30 cellular contexts compared by ENCODE assay signal in genomic region chr13:111967572-111968201, GRCh38.
DNase-seq lines count a peak whose midpoint lies in the region; ATAC-seq, FAIRE-seq and TF ChIP-seq lines count a peak whose summit lies in the region.
"Had no signal": no experiment of that assay in that cellular context is flagged by ENCODE, and none has a peak within 500 bp of the region (broad histone marks: within the 10 kb centered on the region; RNA-seq: fewer than 3 reads in every experiment).

No MANE protein-coding gene starts in this region.

- no peak for ATAC-seq in A549
- no peak for ATAC-seq in GM19023 (IDR thresholded peaks at IDR 0.05; ENCODE audit: unreplicated experiment)
- no peak for ATAC-seq in GM23338
- ATAC-seq: activated CD8-positive, alpha-beta memory T cell treated with anti-CD3 and anti-CD28 coated beads, Interleukin-2, amount 10 ng/mL, durations not matched to agents 7 days and 5 days; activated T-cell treated with anti-CD3 and anti-CD28 coated beads, Interleukin-2, amount 50 U/mL, for 72 hours; heart right ventricle; natural killer cell; SK-N-SH treated with all-trans-retinoic acid at 6 μM for 48 hours had no signal

- H3K79me2 ChIP-seq in GM23338 (replicated peaks; ENCODE audit: insufficient read depth), result no peaks in the 10 kb centered on the region

- H3K9me2 ChIP-seq in GM23338 (ENCODE audit: insufficient read depth), result no peaks in the 10 kb centered on the region

- H3K4me3 ChIP-seq in A549, result no peak overlapping the region
- no peak overlapping the region for H3K4me3 ChIP-seq in GM23338
- H3K4me3 ChIP-seq: BLaER1, heart right ventricle, left ventricle myocardium inferior, ovary had no signal

- H2AFZ ChIP-seq in GM23338, result no peak overlapping the region

- no peak for FAIRE-seq in A549 (lab: Jason Lieb, UNC)
- FAIRE-seq: D721Med, endothelial cell of umbilical vein, GM12891 had no signal

- H3K36me3 Mint-ChIP-seq in GM23338 (ENCODE audit: low read depth), result no peaks in the 10 kb centered on the region
- H3K36me3 Mint-ChIP-seq: activated CD8-positive, alpha-beta memory T cell treated with anti-CD3 and anti-CD28 coated beads, Interleukin-2, amount 10 ng/mL, durations not matched to agents 7 days and 5 days; mesothelial cell of epicardium; natural killer cell had no signal

- H4K20me1 ChIP-seq in GM23338 (replicated peaks; ENCODE audit: insufficient read depth), result no peaks in the 10 kb centered on the region
- H4K20me1 ChIP-seq: BLaER1 had no signal

- no peak for TF ChIP-seq RAD21 in A549 (conservative IDR thresholded peaks at IDR 0.05 in 1 of 2, IDR thresholded peaks at IDR 0.05 in 1 of 2)

- H3K4me3 Mint-ChIP-seq in GM23338, result no peak overlapping the region
- H3K4me3 Mint-ChIP-seq: activated CD8-positive, alpha-beta memory T cell treated with anti-CD3 and anti-CD28 coated beads, Interleukin-2, amount 10 ng/mL, durations not matched to agents 7 days and 5 days; activated naive CD4-positive, alpha-beta T cell treated with anti-CD3 and anti-CD28 coated beads for 36 hours; activated T-cell treated with anti-CD3 and anti-CD28 coated beads, Interleukin-2, amount 50 U/mL, for 72 hours; mesothelial cell of epicardium; natural killer cell had no signal

- H3K27ac ChIP-seq in A549 (no peak overlapping the region), GM23338 (ENCODE audit: low read depth) (no peak overlapping the region)
- H3K27ac ChIP-seq: BLaER1, heart right ventricle, left ventricle myocardium inferior, ovary, RWPE1, VCaP had no signal

- no peaks in the 10 kb centered on the region for H3K9me3 ChIP-seq in A549
- H3K9me3 ChIP-seq: heart right ventricle, left ventricle myocardium inferior, ovary had no signal

- H3K27me3 Mint-ChIP-seq in GM23338 (ENCODE audit: insufficient read depth, low read depth, poor library complexity), result peaks cover 8% of the 10 kb centered on the region

- TF ChIP-seq POLR2A in A549 (IDR thresholded peaks at IDR 0.05; ENCODE audit: low read length), result no peak

- TF ChIP-seq CTCF in A549 (IDR thresholded peaks at IDR 0.05) (no peak), GM23338 (conservative IDR thresholded peaks at IDR 0.05; ENCODE audit: low read depth in 2 of 2) (no peak)

- no peak for TF ChIP-seq EP300 in A549 (IDR thresholded peaks at IDR 0.05)

- in situ Hi-C loops in SK-MEL-5 (cut with HindIII; ENCODE audit: low pct_unique_long_range_greater_than_20kb, low sequenced_read_pairs), result no loop called here

- 43% methylated on average over 8 of the region's 8 CpGs for WGBS in A549 (ENCODE audit: missing lambda C conversion rate)

- no peak overlapping the region for H3K27ac Mint-ChIP-seq in GM23338
- H3K27ac Mint-ChIP-seq: activated CD8-positive, alpha-beta memory T cell treated with anti-CD3 and anti-CD28 coated beads, Interleukin-2, amount 10 ng/mL, durations not matched to agents 7 days and 5 days; activated naive CD4-positive, alpha-beta T cell treated with anti-CD3 and anti-CD28 coated beads for 36 hours; activated T-cell treated with anti-CD3 and anti-CD28 coated beads, Interleukin-2, amount 50 U/mL, for 72 hours; mesothelial cell of epicardium; natural killer cell had no signal

- H3K36me3 ChIP-seq in GM23338 (ENCODE audit: insufficient read depth), result no peaks in the 10 kb centered on the region
- H3K36me3 ChIP-seq: BLaER1, heart right ventricle, left ventricle myocardium inferior, ovary had no signal

- H3K4me1 Mint-ChIP-seq in GM23338, result peaks cover 6% of the 10 kb centered on the region
- H3K4me1 Mint-ChIP-seq: activated CD8-positive, alpha-beta memory T cell treated with anti-CD3 and anti-CD28 coated beads, Interleukin-2, amount 10 ng/mL, durations not matched to agents 7 days and 5 days; mesothelial cell of epicardium; natural killer cell had no signal

- no peaks in the 10 kb centered on the region for H3K9me3 Mint-ChIP-seq in GM23338
- H3K9me3 Mint-ChIP-seq: activated naive CD4-positive, alpha-beta T cell treated with anti-CD3 and anti-CD28 coated beads for 36 hours; activated T-cell treated with anti-CD3 and anti-CD28 coated beads, Interleukin-2, amount 50 U/mL, for 72 hours; mesothelial cell of epicardium; natural killer cell had no signal

- DNase-seq in A549 (ENCODE audit: low read depth in 1 of 2, low spot score in 1 of 2) (no peak), SK-MEL-5 (ENCODE audit: low read depth, low spot score) (peak; percentile 66), foreskin melanocyte (peak; percentile 88), occipital lobe (lab: John Stamatoyannopoulos, UW) (peak; percentile 9), GM23338 (ENCODE audit: low spot score) (no peak)
- no peak for DNase-seq in stimulated activated naive CD4-positive, alpha-beta T cell (lab: John Stamatoyannopoulos, UW)
- DNase-seq in NK-92 treated with Interleukin-12 subunit alpha and Interleukin-12 subunit beta, amount 100 ng/mL, for 24 hours (lab: John Stamatoyannopoulos, UW), result no peak
- DNase-seq: ACHN; activated CD4-positive, alpha-beta T cell treated with anti-CD3 and anti-CD28 coated beads for 48 hours; activated CD8-positive, alpha-beta memory T cell treated with anti-CD3 and anti-CD28 coated beads, Interleukin-2, amount 10 ng/mL, durations not matched to agents 7 days and 5 days; activated naive CD4-positive, alpha-beta T cell treated with anti-CD3 and anti-CD28 coated beads for 36 hours; activated T-cell treated with anti-CD3 and anti-CD28 coated beads, Interleukin-2, amount 50 U/mL, for 72 hours; HCEC 1CT; heart right ventricle; Karpas-422; left ventricle myocardium inferior; natural killer cell; NCI-H1694; NCI-H69; ovary; stimulated activated CD8-positive, alpha-beta memory T cell treated with anti-CD3 and anti-CD28 coated beads, Interleukin-4, amount 100 ng/mL, for 48 hours had no signal

- POLR2A ChIA-PET in A549 (lab: Yijun Ruan, JAX), result no interaction called here

- H3K4me2 ChIP-seq in A549 (no peak overlapping the region), GM23338 (no peak overlapping the region)
- H3K4me2 ChIP-seq: BLaER1 had no signal

- no peaks in the 10 kb centered on the region for H3K27me3 ChIP-seq in GM23338 (ENCODE audit: insufficient read depth)
- H3K27me3 ChIP-seq: BLaER1, ovary had no signal

- H3F3A ChIP-seq in GM23338 (replicated peaks; ENCODE audit: low read depth), result no peaks in the 10 kb centered on the region

- CTCF ChIA-PET in A549 (lab: Yijun Ruan, JAX), result no interaction called here

- H3K4me1 ChIP-seq in A549, result no peaks in the 10 kb centered on the region
- H3K4me1 ChIP-seq in GM23338 (ENCODE audit: insufficient read depth), result no peaks in the 10 kb centered on the region
- H3K4me1 ChIP-seq: heart right ventricle, left ventricle myocardium inferior had no signal

TF ChIP-seq in A549, 52 proteins besides CTCF, POLR2A, EP300 and RAD21:
- TF ChIP-seq CBX8 (IDR thresholded peaks at IDR 0.05) (0 out of 2 replicates have a peak, but pooled peaks have one; percentile 37), RNF2 (IDR thresholded peaks at IDR 0.05; ENCODE audit: borderline replicate concordance, low read depth) (peak; percentile 78; the same call in 1 of the 2 replicates), CBX2 (IDR thresholded peaks at IDR 0.05; ENCODE audit: borderline replicate concordance, low read depth) (no peak)

TF ChIP-seq in GM23338, 12 proteins besides CTCF, POLR2A, EP300 and RAD21:
- no peak for TF ChIP-seq ETS1 (IDR thresholded peaks at IDR 0.05)

Comparison
In these comparisons a context has a peak if more than half of its experiments do, and no peak if none do; other contexts are left out.
1. DNase-seq: peak in SK-MEL-5 (single experiment), foreskin melanocyte (single experiment) and occipital lobe (single experiment); none in A549 (0 of 2), stimulated activated naive CD4-positive, alpha-beta T cell (0 of 6), GM23338 (single experiment) and NK-92 treated with Interleukin-12 subunit alpha and Interleukin-12 subunit beta, amount 100 ng/mL, for 24 hours (single experiment).